19 cellular contexts compared by ENCODE assay signal in the genomic region with DNA sequence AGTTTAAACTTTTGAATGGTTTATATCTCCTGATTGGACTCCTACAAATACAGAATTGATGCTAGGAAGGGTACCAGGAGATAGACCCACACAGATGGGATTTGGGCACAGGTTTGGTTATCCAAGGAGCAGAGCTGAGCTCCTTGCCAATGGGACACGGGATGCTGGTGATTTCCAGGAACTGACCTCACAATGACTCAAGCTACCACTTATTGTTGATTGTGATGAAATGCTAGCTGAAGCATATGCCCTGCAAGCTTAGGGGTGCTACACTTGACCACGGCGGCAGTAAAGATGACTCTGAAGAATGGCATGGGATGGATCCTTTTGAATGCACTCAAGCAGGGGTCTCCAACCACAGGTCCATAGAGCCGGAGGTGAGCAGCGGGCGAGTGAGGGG. TPM values are rescaled to one million over a fixed set of nuclear protein-coding genes. Genes with fewer than 3 reads are reported as not detected.
DNase-seq lines count a peak whose midpoint lies in the region; ATAC-seq and TF ChIP-seq lines count a peak whose summit lies in the region.
"Had no signal": no experiment of that assay in that cellular context is flagged by ENCODE, and none has a peak within 500 bp of the region (broad histone marks: within the 10 kb centered on the region; RNA-seq: fewer than 3 reads in every experiment).

No MANE protein-coding gene starts in this region.

- no peak overlapping the region for H3K4me2 ChIP-seq in IMR-90 (ENCODE audit: low read depth, low read length)
- H3K4me2 ChIP-seq in mammary epithelial cell (ENCODE audit: insufficient read depth, low read depth, low read length) = no peak overlapping the region
- H3K4me2 ChIP-seq: BLaER1 treated with 17β-estradiol and CSF1 and Interleukin-3, amounts not matched to agents 10 nM and 100 nM; KMS-11 had no signal

- no peaks in the 10 kb centered on the region for H3K27me3 ChIP-seq in IMR-90 (ENCODE audit: control insufficient read depth, insufficient read depth, low read length)
- no peaks in the 10 kb centered on the region for H3K27me3 ChIP-seq in mammary epithelial cell (ENCODE audit: insufficient read depth, low read length)
- no peaks in the 10 kb centered on the region for H3K27me3 ChIP-seq in heart left ventricle
- H3K27me3 ChIP-seq: BLaER1 treated with 17β-estradiol and CSF1 and Interleukin-3, amounts not matched to agents 10 nM and 100 nM; MG63; Peyer's patch had no signal

- no peak for TF ChIP-seq RAD21 in IMR-90 (IDR thresholded peaks at IDR 0.05; ENCODE audit: low read length)

- H3K36me3 ChIP-seq in IMR-90 (ENCODE audit: control insufficient read depth, insufficient read depth, low read length) (no peaks in the 10 kb centered on the region), mammary epithelial cell (ENCODE audit: insufficient read depth, low read length) (no peaks in the 10 kb centered on the region), heart left ventricle (no peaks in the 10 kb centered on the region)
- H3K36me3 ChIP-seq: MG63, Peyer's patch had no signal

- no peak overlapping the region for H4K91ac ChIP-seq in IMR-90 (ENCODE audit: insufficient read depth, low read depth, low read length)

- ATAC-seq in IMR-90 (ENCODE audit: low read depth) (no peak), heart left ventricle (no peak)
- no peak for ATAC-seq in activated CD8-positive, alpha-beta T cell treated with anti-CD3 and anti-CD28 coated beads for 36 hours
- ATAC-seq: CD8-positive, alpha-beta T cell; HepG2; Right ventricle myocardium inferior had no signal

- H4K5ac ChIP-seq in IMR-90 (ENCODE audit: low read depth, low read length) = no peak overlapping the region

- no peak overlapping the region for H3K4me3 Mint-ChIP-seq in activated CD8-positive, alpha-beta T cell treated with anti-CD3 and anti-CD28 coated beads for 36 hours
- H3K4me3 Mint-ChIP-seq: CD8-positive, alpha-beta T cell had no signal

- no peak overlapping the region for H3K4ac ChIP-seq in IMR-90 (ENCODE audit: low read depth, low read length)

- H3K9me3 Mint-ChIP-seq in activated CD8-positive, alpha-beta T cell treated with anti-CD3 and anti-CD28 coated beads for 36 hours = no peaks in the 10 kb centered on the region
- H3K9me3 Mint-ChIP-seq: CD8-positive, alpha-beta T cell had no signal

- H3K14ac ChIP-seq in IMR-90 (replicated peaks; ENCODE audit: low read depth, low read length) = no peak overlapping the region

- no peaks in the 10 kb centered on the region for H3K36me3 Mint-ChIP-seq in activated CD8-positive, alpha-beta T cell treated with anti-CD3 and anti-CD28 coated beads for 36 hours (ENCODE audit: low read depth)

- intact Hi-C loops in IMR-90 (cut with micrococcal nuclease) = no loop called here
- intact Hi-C loops in mammary epithelial cell (cut with micrococcal nuclease) = no loop called here
- intact Hi-C loops in activated CD8-positive, alpha-beta T cell treated with anti-CD3 and anti-CD28 coated beads for 36 hours (cut with micrococcal nuclease) = no loop called here
- intact Hi-C loops in heart left ventricle (cut with DNase I) = no loop called here

- H4K20me1 ChIP-seq in IMR-90 (ENCODE audit: insufficient read depth, low read length) = no peaks in the 10 kb centered on the region
- H4K20me1 ChIP-seq in mammary epithelial cell (ENCODE audit: insufficient read depth, low read length) = no peaks in the 10 kb centered on the region
- H4K20me1 ChIP-seq: BLaER1 treated with 17β-estradiol and CSF1 and Interleukin-3, amounts not matched to agents 10 nM and 100 nM had no signal

- TF ChIP-seq CTCF in IMR-90 (conservative IDR thresholded peaks at IDR 0.05; ENCODE audit: low read depth, low read length) = no peak
- no peak for TF ChIP-seq CTCF in mammary epithelial cell (conservative IDR thresholded peaks at IDR 0.05 in 1 of 2, IDR thresholded peaks at IDR 0.05 in 1 of 2; ENCODE audit: extremely low read depth in 1 of 2, insufficient read depth in 1 of 2, low read depth in 1 of 2, low read length in 2 of 2)
- no peak for TF ChIP-seq CTCF in fibroblast of the aortic adventitia (IDR thresholded peaks at IDR 0.05; ENCODE audit: insufficient read depth, low read length)
- no peak for TF ChIP-seq CTCF in activated CD8-positive, alpha-beta T cell treated with anti-CD3 and anti-CD28 coated beads for 36 hours (IDR thresholded peaks at IDR 0.05)
- TF ChIP-seq CTCF in heart left ventricle (IDR thresholded peaks at IDR 0.05) = no peak

- no peak overlapping the region for H2BK20ac ChIP-seq in IMR-90 (ENCODE audit: low read depth, low read length)

- DNase-seq in Daoy (ENCODE audit: low read depth) (peak; percentile 45), IMR-90 (peak; percentile 42), mammary epithelial cell (peak; percentile 35), fibroblast of the aortic adventitia (ENCODE audit: low read depth) (peak; percentile 24), HuH-7.5 (ENCODE audit: low spot score) (no peak), heart left ventricle (no peak)
- no peak for DNase-seq in activated CD8-positive, alpha-beta T cell treated with anti-CD3 and anti-CD28 coated beads for 36 hours
- DNase-seq: Calu3; CD8-positive, alpha-beta T cell; DMS53; MG63; NCI-H1092; NCI-H146; NCI-H2029 treated with DMSO at 0.1 percent for 48 hours; Peyer's patch had no signal

- no peak overlapping the region for H3K9ac ChIP-seq in IMR-90 (ENCODE audit: low read depth, low read length)
- no peak overlapping the region for H3K9ac ChIP-seq in mammary epithelial cell (ENCODE audit: insufficient read depth, low read length)
- H3K9ac ChIP-seq: BLaER1 treated with 17β-estradiol and CSF1 and Interleukin-3, amounts not matched to agents 10 nM and 100 nM; KMS-11 had no signal

- no TSS peak for BruUV-seq in IMR-90 (replicated peaks; lab: Mats Ljungman, UMichigan)
- no TSS peak for BruUV-seq in mammary epithelial cell (replicated peaks; lab: Mats Ljungman, UMichigan)

- H3K27ac ChIP-seq in IMR-90 (ENCODE audit: insufficient read depth, low read length) (no peak overlapping the region), mammary epithelial cell (ENCODE audit: insufficient read depth, low read depth, low read length) (no peak overlapping the region), heart left ventricle (no peak overlapping the region)
- H3K27ac ChIP-seq: BLaER1 treated with 17β-estradiol and CSF1 and Interleukin-3, amounts not matched to agents 10 nM and 100 nM; KMS-11; Peyer's patch had no signal

- no peak overlapping the region for H3K23ac ChIP-seq in IMR-90 (ENCODE audit: low read depth, low read length)

- H3K27ac Mint-ChIP-seq in activated CD8-positive, alpha-beta T cell treated with anti-CD3 and anti-CD28 coated beads for 36 hours = no peak overlapping the region
- H3K27ac Mint-ChIP-seq: CD8-positive, alpha-beta T cell had no signal

- dilution Hi-C loops in IMR-90 (cut with HindIII; ENCODE audit: low sequenced_read_pairs, unreplicated experiment) = no loop called here
- dilution Hi-C loops in mammary epithelial cell (cut with HindIII; ENCODE audit: low sequenced_read_pairs) = no loop called here

- no peak overlapping the region for H2AK9ac ChIP-seq in IMR-90 (replicated peaks; ENCODE audit: low read depth, low read length, poor library complexity)

- no peaks in the 10 kb centered on the region for H3K9me1 ChIP-seq in IMR-90 (ENCODE audit: insufficient read depth, low read length)

- H3K79me1 ChIP-seq in IMR-90 (ENCODE audit: low read depth in 1 of 2, low read length in 2 of 2) = no peaks in the 10 kb centered on the region

- H2BK15ac ChIP-seq in IMR-90 (ENCODE audit: low read depth, low read length) = no peak overlapping the region

- H3K9me3 ChIP-seq in IMR-90 (ENCODE audit: control insufficient read depth, insufficient read depth, low read length) = no peaks in the 10 kb centered on the region
- H3K9me3 ChIP-seq in mammary epithelial cell (replicated peaks; ENCODE audit: insufficient read depth, low read length) = no peaks in the 10 kb centered on the region
- H3K9me3 ChIP-seq in heart left ventricle = no peaks in the 10 kb centered on the region
- H3K9me3 ChIP-seq: BLaER1 treated with 17β-estradiol and CSF1 and Interleukin-3, amounts not matched to agents 10 nM and 100 nM; MG63; Peyer's patch had no signal

- 90% methylated on average over 2 of the region's 6 CpGs; no CpG with 5 or more reads in 1 of the 2 experiments for WGBS in IMR-90 (ENCODE audit: extremely low coverage in 2 of 2, insufficient read length in 1 of 2), 2 experiments
- 90% methylated on average over 5 of the region's 6 CpGs for WGBS in mammary epithelial cell (ENCODE audit: low coverage, missing lambda C conversion rate)
- WGBS in heart left ventricle, 4 donors = 90 to 97% (median 94%) methylated on average over 6 of the region's 6 CpGs

- H2AK5ac ChIP-seq in IMR-90 (ENCODE audit: low read depth, low read length) = no peak overlapping the region

- H2BK120ac ChIP-seq in IMR-90 (ENCODE audit: low read depth, low read length) = no peak overlapping the region

- H4K8ac ChIP-seq in IMR-90 (ENCODE audit: low read depth in 2 of 2, low read length in 2 of 2) = no peak overlapping the region

- TF ChIP-seq POLR2A in IMR-90 (IDR thresholded peaks at IDR 0.05; ENCODE audit: low read depth, low read length) = no peak
- no peak for TF ChIP-seq POLR2A in heart left ventricle (IDR thresholded peaks at IDR 0.05)

- H3K79me2 ChIP-seq in mammary epithelial cell (ENCODE audit: insufficient read depth, low read length) = no peaks in the 10 kb centered on the region

- POLR2A ChIA-PET in IMR-90 (lab: Charles Lee; ENCODE audit: unreplicated experiment) = no interaction called here
- POLR2A ChIA-PET in activated CD8-positive, alpha-beta T cell treated with anti-CD3 and anti-CD28 coated beads for 36 hours (lab: Charles Lee) = no interaction called here

- H3K4me3 ChIP-seq in IMR-90 (ENCODE audit: insufficient read depth, low read depth, low read length) (no peak overlapping the region), mammary epithelial cell (replicated peaks in 1 of 3; ENCODE audit: insufficient read depth in 1 of 3, low read depth in 2 of 3, low read length in 3 of 3) (no peak overlapping the region), fibroblast of the aortic adventitia (ENCODE audit: low read depth, low read length) (no peak overlapping the region), heart left ventricle (no peak overlapping the region)
- H3K4me3 ChIP-seq: BLaER1 treated with 17β-estradiol and CSF1 and Interleukin-3, amounts not matched to agents 10 nM and 100 nM; MG63; Peyer's patch had no signal

- CTCF ChIA-PET in IMR-90 (lab: Yijun Ruan, JAX) (no interaction called here), mammary epithelial cell (lab: Charles Lee; ENCODE audit: low non-redundant PET) (no interaction called here)
- CTCF ChIA-PET in activated CD8-positive, alpha-beta T cell treated with anti-CD3 and anti-CD28 coated beads for 36 hours (lab: Charles Lee) = interaction anchor here (0.7 kb wide), 1 partner anchor 844 kb away, joined by 3 read pairs; no protein-coding TSS in a partner anchor

- H3K18ac ChIP-seq in IMR-90 (ENCODE audit: low read depth, low read length) = no peak overlapping the region

- H3K27me3 Mint-ChIP-seq in activated CD8-positive, alpha-beta T cell treated with anti-CD3 and anti-CD28 coated beads for 36 hours = no peaks in the 10 kb centered on the region

- H3K4me1 ChIP-seq in IMR-90 (ENCODE audit: control insufficient read depth, insufficient read depth, low read length) (no peaks in the 10 kb centered on the region), mammary epithelial cell (ENCODE audit: insufficient read depth, low read length) (no peaks in the 10 kb centered on the region), heart left ventricle (no peaks in the 10 kb centered on the region)
- H3K4me1 ChIP-seq: BLaER1 treated with 17β-estradiol and CSF1 and Interleukin-3, amounts not matched to agents 10 nM and 100 nM; Peyer's patch had no signal

- no peak overlapping the region for H2BK5ac ChIP-seq in IMR-90 (ENCODE audit: low read depth, low read length, poor library complexity, severe bottlenecking)

- no peak overlapping the region for H3K56ac ChIP-seq in IMR-90 (ENCODE audit: extremely low read depth, insufficient read depth, low read length)

- H2AFZ ChIP-seq in IMR-90 (replicated peaks; ENCODE audit: low read length, poor library complexity) (no peak overlapping the region), mammary epithelial cell (ENCODE audit: low read depth, low read length) (no peak overlapping the region)

- no peaks in the 10 kb centered on the region for H3K4me1 Mint-ChIP-seq in activated CD8-positive, alpha-beta T cell treated with anti-CD3 and anti-CD28 coated beads for 36 hours (ENCODE audit: low read depth)

- in situ Hi-C loops in IMR-90 (cut with MboI; ENCODE audit: low sequenced_read_pairs) (no loop called here), mammary epithelial cell (cut with MboI; ENCODE audit: low sequenced_read_pairs in 2 of 2) (no loop called here)

RNA-seq across cellular contexts. Expression of a gene that starts 45.5 kb away (rescaled TPM):
- 18.5 and 25.0 TPM in 2 replicates for total RNA-seq in Daoy (2014; rRNA removed; shearing (Covaris generic))
- total RNA-seq in IMR-90 (2012; rRNA removed) (14.5 and 19.4 TPM in 2 replicates), mammary epithelial cell (10 to 100 TPM; 15.3 to 22.1 TPM), fibroblast of the aortic adventitia (ENCODE audit: low replicate concordance) (8.7 and 17.8 TPM in 2 replicates), heart left ventricle (10 to 100 TPM; 13.8 to 24.9 (median 18.6) TPM)
- polyA plus RNA-seq in IMR-90 (2012; rRNA removed) (12.0 and 12.5 TPM in 2 replicates), mammary epithelial cell (10.2 TPM), heart left ventricle (10 to 100 TPM in 1 of 2 donors, 1 to 10 TPM in 1; 5.0 to 23.1 TPM)
- polyA plus RNA-seq in IMR-90 (2012; cell fraction: cytosol; rRNA removed) = 6.0 and 6.3 TPM in 2 replicates
- polyA plus RNA-seq in IMR-90 (2012; cell fraction: nucleus; rRNA removed; ENCODE audit: low replicate concordance) = 2.0 and 5.1 TPM in 2 replicates
- polyA minus RNA-seq in mammary epithelial cell = 15.4 TPM
- 10 to 100 TPM; 13.5 to 13.8 TPM for total RNA-seq in activated CD8-positive, alpha-beta T cell treated with anti-CD3 and anti-CD28 coated beads for 36 hours

Comparison
In these comparisons a context has a peak if more than half of its experiments do, and no peak if none do; other contexts are left out.
1. DNase-seq: peak in Daoy (single experiment), IMR-90 (single experiment), mammary epithelial cell (single experiment) and fibroblast of the aortic adventitia (single experiment); none in activated CD8-positive, alpha-beta T cell treated with anti-CD3 and anti-CD28 coated beads for 36 hours (single experiment), HuH-7.5 (single experiment) and heart left ventricle (0 of 5).